ENCODE assay signal across 22 cellular contexts in genomic region chr15:68495221-68495950, GRCh38.
"Had no signal": no experiment of that assay in that cellular context is flagged by ENCODE, and none has a peak within 500 bp of the region (broad histone marks: within the 10 kb centered on the region; RNA-seq: fewer than 3 reads in every experiment).

No MANE protein-coding gene starts in this region.

- FAIRE-seq: urothelium cell line had no signal

- H3K4me1 ChIP-seq: spleen, suprapubic skin, upper lobe of right lung had no signal

- H3K4me1 Mint-ChIP-seq: naive B cell; natural killer cell; stimulated activated effector memory CD8-positive, alpha-beta T cell treated with anti-CD3 and anti-CD28 coated beads, Interleukin-12 subunit alpha, Interleukin-12 subunit beta, amount 100 ng/mL, for 72 hours had no signal

- H3K36me3 Mint-ChIP-seq: naive B cell; natural killer cell; stimulated activated effector memory CD8-positive, alpha-beta T cell treated with anti-CD3 and anti-CD28 coated beads, Interleukin-12 subunit alpha, Interleukin-12 subunit beta, amount 100 ng/mL, for 72 hours had no signal

- H3K4me3 Mint-ChIP-seq: naive B cell; natural killer cell; stimulated activated effector memory CD8-positive, alpha-beta T cell treated with anti-CD3 and anti-CD28 coated beads, Interleukin-12 subunit alpha, Interleukin-12 subunit beta, amount 100 ng/mL, for 72 hours; stimulated activated naive CD8-positive, alpha-beta T cell treated with anti-CD3 and anti-CD28 coated beads, Interleukin-15, Interleukin-2, amounts not matched to agents 100 ng/mL and 50 ng/mL, for 24 hours had no signal

- H3K9me3 ChIP-seq: left ventricle myocardium inferior, ovary, right atrium auricular region, spleen, suprapubic skin, thoracic aorta, tibial artery, upper lobe of right lung had no signal

- DNase-seq: hypothalamus; islet precursor cell; left ventricle myocardium inferior; naive B cell; natural killer cell; ovary; spleen; stimulated activated CD4-positive, alpha-beta T cell treated with anti-CD3 and anti-CD28 coated beads, Interleukin-4, amount 100 ng/mL, for 24 hours; stimulated activated naive CD4-positive, alpha-beta T cell; tibial artery; trophoblast cell; upper lobe of right lung had no signal

- H3K27me3 ChIP-seq: ovary, right atrium auricular region, tibial artery had no signal

- H3K4me3 ChIP-seq: left ventricle myocardium inferior, lung, ovary, right atrium auricular region, skin epidermis, spleen, suprapubic skin, thoracic aorta, tibial artery, upper lobe of right lung had no signal

- H3K27ac Mint-ChIP-seq: naive B cell; natural killer cell; progenitor cell of endocrine pancreas; stimulated activated effector memory CD8-positive, alpha-beta T cell treated with anti-CD3 and anti-CD28 coated beads, Interleukin-12 subunit alpha, Interleukin-12 subunit beta, amount 100 ng/mL, for 72 hours; stimulated activated naive CD8-positive, alpha-beta T cell treated with anti-CD3 and anti-CD28 coated beads, Interleukin-15, Interleukin-2, amounts not matched to agents 100 ng/mL and 50 ng/mL, for 24 hours had no signal

- H3K9me3 Mint-ChIP-seq: natural killer cell; stimulated activated effector memory CD8-positive, alpha-beta T cell treated with anti-CD3 and anti-CD28 coated beads, Interleukin-12 subunit alpha, Interleukin-12 subunit beta, amount 100 ng/mL, for 72 hours; stimulated activated naive CD8-positive, alpha-beta T cell treated with anti-CD3 and anti-CD28 coated beads, Interleukin-15, Interleukin-2, amounts not matched to agents 100 ng/mL and 50 ng/mL, for 24 hours had no signal

- H3K36me3 ChIP-seq: left ventricle myocardium inferior, ovary, right atrium auricular region, spleen, suprapubic skin, thoracic aorta, tibial artery, upper lobe of right lung had no signal

- H3K27ac ChIP-seq: left ventricle myocardium inferior, ovary, right atrium auricular region, skin epidermis, spleen, suprapubic skin, thoracic aorta, tibial artery, upper lobe of right lung had no signal

- ATAC-seq: natural killer cell; sciatic nerve; stimulated activated effector memory CD8-positive, alpha-beta T cell treated with anti-CD3 and anti-CD28 coated beads, Interleukin-12 subunit alpha, Interleukin-12 subunit beta, amount 100 ng/mL, for 72 hours; upper lobe of right lung had no signal
